8 cellular contexts compared by ENCODE assay signal in the genomic region with DNA sequence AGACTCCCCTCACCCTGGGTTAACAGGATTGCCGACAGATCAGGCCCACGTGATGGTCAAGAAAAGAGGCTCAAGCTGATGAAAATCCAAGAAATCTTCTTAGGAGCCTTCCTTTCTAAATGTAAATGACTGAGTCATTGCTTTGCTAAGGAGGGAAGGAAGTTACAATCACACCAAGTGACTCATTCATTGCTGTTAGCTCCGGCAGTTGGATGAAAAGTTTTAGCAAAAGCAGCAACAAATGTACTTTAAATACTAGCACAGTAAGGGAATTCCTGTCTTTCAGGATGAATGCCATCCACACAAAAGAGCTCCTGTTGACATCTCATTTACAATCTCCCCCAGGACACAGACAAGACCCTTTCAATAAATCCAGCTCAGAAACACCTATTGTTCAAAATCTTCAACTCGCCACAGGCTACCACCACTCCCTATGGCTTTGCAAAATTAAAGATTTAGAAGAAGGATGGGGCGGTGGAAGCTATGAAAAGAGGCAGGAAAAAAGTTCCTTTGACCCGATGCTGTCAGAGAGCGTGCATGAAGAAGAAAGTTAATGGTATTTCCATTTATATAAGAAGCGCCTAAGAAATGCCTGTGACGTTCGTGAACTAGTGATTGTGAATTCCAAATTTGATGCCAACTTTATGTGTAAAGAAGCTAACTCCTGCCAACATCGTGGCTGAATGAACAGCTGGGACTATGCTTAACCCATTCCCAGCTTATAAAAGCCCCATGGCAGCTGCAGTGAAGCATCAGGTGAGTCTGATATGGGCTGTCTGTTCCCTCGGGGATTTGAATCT.
DNase-seq lines count a peak whose midpoint lies in the region; ATAC-seq, FAIRE-seq and TF ChIP-seq lines count a peak whose summit lies in the region.

No MANE protein-coding gene starts in this region.

- H3K4me3 ChIP-seq in Loucy (ENCODE audit: low read length, poor library complexity, severe bottlenecking) (peak overlapping the region; percentile 75), esophagus (ENCODE audit: low read depth in 1 of 2, low read length in 2 of 2) (peak overlapping the region in 1 of 2 donors; percentile 54), mucosa of descending colon (no peak overlapping the region), aorta (ENCODE audit: low read length in 2 of 2) (peak overlapping the region; percentile 51 to 53)

- H3K27ac Mint-ChIP-seq in T-cell, result no peak overlapping the region

- DNase-seq in T-cell, result peak in 1 of 34 experiments; percentile 24
- DNase-seq in mucosa of descending colon, result peak in 1 of 3 donors; percentile 47
- DNase-seq in aorta, result no peak

- peaks cover 45% of the 10 kb centered on the region for H3K4me1 ChIP-seq in Loucy (ENCODE audit: insufficient read depth, low read length, poor library complexity, severe bottlenecking)
- H3K4me1 ChIP-seq in esophagus (ENCODE audit: control insufficient read depth in 2 of 2, insufficient read depth in 2 of 2, low read length in 1 of 2), result peaks cover 0 to 6% of the 10 kb centered on the region in 2 donors
- H3K4me1 ChIP-seq in mucosa of descending colon (ENCODE audit: low read depth), result peaks cover 24% of the 10 kb centered on the region
- peaks cover 2% of the 10 kb centered on the region in 2 donors for H3K4me1 ChIP-seq in aorta (ENCODE audit: control insufficient read depth in 1 of 2, insufficient read depth in 2 of 2, low read length in 2 of 2)

- intact Hi-C loops in mucosa of descending colon (cut with DNase I, micrococcal nuclease), result no loop called here
- intact Hi-C loops in aorta (cut with DNase I), result loop anchor here (1.0 to 2.0 kb wide), 2 partner anchors 19 to 21 kb away; no protein-coding TSS in a partner anchor

- H3K4me1 Mint-ChIP-seq in T-cell, result peaks cover 7 to 27% (median 13%) of the 10 kb centered on the region in 3 donors

- peak overlapping the region; percentile 83 for H2AFZ ChIP-seq in Loucy (ENCODE audit: low read length)

- TF ChIP-seq CTCF in Loucy (conservative IDR thresholded peaks at IDR 0.05; ENCODE audit: low read length), result no peak
- TF ChIP-seq CTCF in mucosa of descending colon (IDR thresholded peaks at IDR 0.05), result no peak

- H3K36me3 ChIP-seq in Loucy (ENCODE audit: insufficient read depth, low read length) (no peaks in the 10 kb centered on the region), esophagus (ENCODE audit: control insufficient read depth in 2 of 2, insufficient read depth in 2 of 2, low read length in 1 of 2) (no peaks in the 10 kb centered on the region), mucosa of descending colon (ENCODE audit: low read depth) (no peaks in the 10 kb centered on the region), aorta (ENCODE audit: control insufficient read depth in 1 of 2, insufficient read depth in 2 of 2, low read length in 1 of 2) (no peaks in the 10 kb centered on the region)

- CTCF ChIA-PET in T-cell (lab: Charles Lee), result interaction anchor here (0.6 to 2.5 kb wide), 9 partner anchors 9 to 323 kb away, joined by 3 to 33 read pairs (median 4); no protein-coding TSS in a partner anchor

- no peaks in the 10 kb centered on the region for H3K27me3 Mint-ChIP-seq in T-cell

- peak; percentile 100 for FAIRE-seq in G401.6 (lab: Jason Lieb, UNC)

- H3K9ac ChIP-seq in Loucy (ENCODE audit: low read depth, low read length, poor library complexity, severe bottlenecking), result peak overlapping the region; percentile 71

- H3K4me3 Mint-ChIP-seq in T-cell, result no peak overlapping the region

- H3K36me3 Mint-ChIP-seq in T-cell, result no peaks in the 10 kb centered on the region

- peak overlapping the region; percentile 86 for H3K4me2 ChIP-seq in Loucy (ENCODE audit: low read depth, low read length, poor library complexity, severe bottlenecking)

- H3K27me3 ChIP-seq in Loucy (ENCODE audit: insufficient read depth, low read length, poor library complexity, severe bottlenecking), result no peaks in the 10 kb centered on the region
- no peaks in the 10 kb centered on the region for H3K27me3 ChIP-seq in esophagus (ENCODE audit: control insufficient read depth in 1 of 2, insufficient read depth in 2 of 2, low read length in 2 of 2)
- H3K27me3 ChIP-seq in aorta (ENCODE audit: control insufficient read depth in 1 of 2, insufficient read depth in 2 of 2, low read length in 1 of 2), result no peaks in the 10 kb centered on the region

- no peaks in the 10 kb centered on the region for H3K79me2 ChIP-seq in Loucy (ENCODE audit: insufficient read depth, low read length)

- no peaks in the 10 kb centered on the region for H4K20me1 ChIP-seq in Loucy (ENCODE audit: insufficient read depth, low read length, poor library complexity, severe bottlenecking)

- H3F3A ChIP-seq in Loucy (ENCODE audit: low read depth), result peaks cover 13% of the 10 kb centered on the region; the same call in 1 of the 2 replicates

- POLR2A ChIA-PET in T-cell (lab: Charles Lee), result interaction anchor here (0.9 to 2.5 kb wide), 3 partner anchors 9 to 306 kb away, joined by 3 to 24 read pairs (median 6); no protein-coding TSS in a partner anchor

- H3K9me3 Mint-ChIP-seq in T-cell, result no peaks in the 10 kb centered on the region

- no peaks in the 10 kb centered on the region for H3K9me2 ChIP-seq in Loucy (replicated peaks; ENCODE audit: low read depth, low read length)

- H3K27ac ChIP-seq in esophagus (ENCODE audit: low read depth in 2 of 2, low read length in 1 of 2) (peak overlapping the region; percentile 98 to 99), aorta (ENCODE audit: low read depth in 1 of 2, low read length in 2 of 2) (peak overlapping the region; percentile 94 to 97)

- peak in 3 of 4 experiments; percentile 36 to 44 (median 39) for ATAC-seq in T-cell (replicated peaks in 1 of 4)
- peak; percentile 70 for ATAC-seq in mucosa of descending colon
- peak; percentile 86 for ATAC-seq in aorta (ENCODE audit: low FRiP score)
- no peak for ATAC-seq in HG02840 (IDR thresholded peaks at IDR 0.05; ENCODE audit: low FRiP score, unreplicated experiment)
- ATAC-seq in HG03460 (IDR thresholded peaks at IDR 0.05; ENCODE audit: unreplicated experiment), result no peak

- WGBS in esophagus, 2 donors, result 5 to 9% methylated on average over 12 of the region's 12 CpGs
- 0 to 2% methylated on average over 12 of the region's 12 CpGs for WGBS in aorta, 2 donors

- H3K9me3 ChIP-seq in Loucy (ENCODE audit: insufficient read depth, low read depth, low read length) (no peaks in the 10 kb centered on the region), esophagus (ENCODE audit: control insufficient read depth in 2 of 2, insufficient read depth in 1 of 2, low read depth in 1 of 2, low read length in 1 of 2) (no peaks in the 10 kb centered on the region), mucosa of descending colon (no peaks in the 10 kb centered on the region), aorta (ENCODE audit: control insufficient read depth, low read length) (no peaks in the 10 kb centered on the region)

Comparison
In these comparisons a context has a peak if more than half of its experiments do, and no peak if none do; other contexts are left out.
1. ATAC-seq: peak in T-cell (3 of 4), mucosa of descending colon (single experiment) and aorta (single experiment); none in HG02840 (single experiment) and HG03460 (single experiment).
2. intact Hi-C loops: an anchor here in aorta (1.0 to 2.0 kb wide); none called in mucosa of descending colon.